ENCODE assay signal across 8 cellular contexts in genomic region chr3:36944641-36945270, GRCh38. TPM values are rescaled to one million over a fixed set of nuclear protein-coding genes. Genes with fewer than 3 reads are reported as not detected.
DNase-seq lines count a peak whose midpoint lies in the region; ATAC-seq, FAIRE-seq and TF ChIP-seq lines count a peak whose summit lies in the region.

TRANK1 (minus strand) TSS chr3:36945054; CDS start chr3:36944809, 245 bp downstream.

- H3K4me3 Mint-ChIP-seq in activated T-cell treated with anti-CD3 and anti-CD28 coated beads, Interleukin-2, amount 50 U/mL, for 72 hours, result peak within 1 kb of the TSS; percentile 82 to 87
- peak within 1 kb of the TSS; percentile 78 to 91 for H3K4me3 Mint-ChIP-seq in stimulated activated naive CD8-positive, alpha-beta T cell treated with anti-CD3 and anti-CD28 coated beads, Interleukin-15, amount 100 ng/mL, for 72 hours

- DNase-seq in GM12892 (ENCODE audit: insufficient read length) (peak; percentile 61), NCI-H510A treated with DMSO at 0.1 percent for 48 hours (lab: John Stamatoyannopoulos, UW) (peak; percentile 61), fibroblast of the aortic adventitia (ENCODE audit: low read depth) (peak; percentile 66), MV-4-11 (lab: John Stamatoyannopoulos, UW) (no peak)
- peak; percentile 79 to 83 for DNase-seq in activated T-cell treated with anti-CD3 and anti-CD28 coated beads, Interleukin-2, amount 50 U/mL, for 72 hours
- peak; percentile 78 to 85 for DNase-seq in stimulated activated naive CD8-positive, alpha-beta T cell treated with anti-CD3 and anti-CD28 coated beads, Interleukin-15, amount 100 ng/mL, for 72 hours

- no peak for TF ChIP-seq EP300 in neural cell (conservative IDR thresholded peaks at IDR 0.05; ENCODE audit: poor library complexity, severe bottlenecking)

- peak within 1 kb of the TSS; percentile 12 for H3K27ac Mint-ChIP-seq in activated T-cell treated with anti-CD3 and anti-CD28 coated beads, Interleukin-2, amount 50 U/mL, for 72 hours
- H3K27ac Mint-ChIP-seq in stimulated activated naive CD8-positive, alpha-beta T cell treated with anti-CD3 and anti-CD28 coated beads, Interleukin-15, amount 100 ng/mL, for 72 hours, result peak within 1 kb of the TSS in 1 of 2 donors; percentile 54

- TF ChIP-seq POLR2A in GM12892 (IDR thresholded peaks at IDR 0.05; ENCODE audit: low read depth, low read length), result no peak

- TF ChIP-seq CTCF in fibroblast of the aortic adventitia (IDR thresholded peaks at IDR 0.05; ENCODE audit: insufficient read depth, low read length) (no peak), neural cell (IDR thresholded peaks at IDR 0.05; ENCODE audit: poor library complexity, severe bottlenecking) (no peak)

- H3K9me3 Mint-ChIP-seq in activated T-cell treated with anti-CD3 and anti-CD28 coated beads, Interleukin-2, amount 50 U/mL, for 72 hours, result peaks cover 2 to 5% of the 10 kb centered on the region in 2 donors
- peaks cover 17 to 29% of the 10 kb centered on the region in 2 donors for H3K9me3 Mint-ChIP-seq in stimulated activated naive CD8-positive, alpha-beta T cell treated with anti-CD3 and anti-CD28 coated beads, Interleukin-15, amount 100 ng/mL, for 72 hours

- H4K20me1 ChIP-seq in neural cell (ENCODE audit: insufficient read depth), result no peaks in the 10 kb centered on the region

- peak; percentile 9 for FAIRE-seq in GM12892 (lab: Jason Lieb, UNC)

- H3K36me3 Mint-ChIP-seq in activated T-cell treated with anti-CD3 and anti-CD28 coated beads, Interleukin-2, amount 50 U/mL, for 72 hours (ENCODE audit: insufficient read depth in 2 of 2), result peaks cover 8 to 18% of the 10 kb centered on the region in 2 donors

- no peak within 1 kb of the TSS for H3K4me2 ChIP-seq in neural cell (ENCODE audit: low read length)

- peaks cover 24% of the 10 kb centered on the region for H3K27me3 ChIP-seq in neural cell (ENCODE audit: insufficient read depth, low read depth, low read length)

- H3K9me2 ChIP-seq in neural cell (ENCODE audit: insufficient read depth, low read length), result no peaks in the 10 kb centered on the region

- no peak within 1 kb of the TSS for H3K9ac ChIP-seq in neural cell (ENCODE audit: low read length)

- peaks cover 8% of the 10 kb centered on the region for H3K4me1 Mint-ChIP-seq in activated T-cell treated with anti-CD3 and anti-CD28 coated beads, Interleukin-2, amount 50 U/mL, for 72 hours (ENCODE audit: low read depth)
- H3K4me1 Mint-ChIP-seq in stimulated activated naive CD8-positive, alpha-beta T cell treated with anti-CD3 and anti-CD28 coated beads, Interleukin-15, amount 100 ng/mL, for 72 hours, result peaks cover 23% of the 10 kb centered on the region

- no peaks in the 10 kb centered on the region for H3F3A ChIP-seq in neural cell (ENCODE audit: insufficient read depth, low read length, poor library complexity, severe bottlenecking)

- peak within 1 kb of the TSS; percentile 77 for H3K4me3 ChIP-seq in fibroblast of the aortic adventitia (ENCODE audit: low read depth, low read length)
- H3K4me3 ChIP-seq in neural cell (ENCODE audit: low read length), result peak within 1 kb of the TSS; percentile 57

- peak; percentile 64 for ATAC-seq in HG02642 (IDR thresholded peaks at IDR 0.05; ENCODE audit: poor library complexity, unreplicated experiment)
- ATAC-seq in activated T-cell treated with anti-CD3 and anti-CD28 coated beads, Interleukin-2, amount 50 U/mL, for 72 hours (replicated peaks in 1 of 2), result peak; percentile 85 to 91
- ATAC-seq in stimulated activated naive CD8-positive, alpha-beta T cell treated with anti-CD3 and anti-CD28 coated beads, Interleukin-15, amount 100 ng/mL, for 72 hours, result peak; percentile 85

- H3K27ac ChIP-seq in neural cell (ENCODE audit: low read length), result no peak within 1 kb of the TSS

- no peaks in the 10 kb centered on the region for H3K27me3 Mint-ChIP-seq in activated T-cell treated with anti-CD3 and anti-CD28 coated beads, Interleukin-2, amount 50 U/mL, for 72 hours (ENCODE audit: low read depth)
- H3K27me3 Mint-ChIP-seq in stimulated activated naive CD8-positive, alpha-beta T cell treated with anti-CD3 and anti-CD28 coated beads, Interleukin-15, amount 100 ng/mL, for 72 hours, result peaks cover 7% of the 10 kb centered on the region

- H3K36me3 ChIP-seq in neural cell (ENCODE audit: insufficient read depth, low read length), result no peaks in the 10 kb centered on the region

- H3K79me2 ChIP-seq in neural cell (replicated peaks; ENCODE audit: insufficient read depth, low read length), result no peaks in the 10 kb centered on the region

- no peak for TF ChIP-seq RAD21 in neural cell (conservative IDR thresholded peaks at IDR 0.05)

- peaks cover 18% of the 10 kb centered on the region for H3K9me3 ChIP-seq in neural cell (ENCODE audit: low read length)

- H2AFZ ChIP-seq in neural cell (ENCODE audit: low read depth, low read length), result no peak within 1 kb of the TSS

TF ChIP-seq in neural cell, 6 proteins besides CTCF, POLR2A, EP300 and RAD21:
- TF ChIP-seq SMC3 (conservative IDR thresholded peaks at IDR 0.05; ENCODE audit: poor library complexity) (no peak), MXI1 (conservative IDR thresholded peaks at IDR 0.05; ENCODE audit: poor library complexity, severe bottlenecking) (no peak), EZH2 (IDR thresholded peaks at IDR 0.05; ENCODE audit: borderline replicate concordance, insufficient read depth, low read length, poor library complexity, severe bottlenecking) (no peak), REST (IDR thresholded peaks at IDR 0.05; ENCODE audit: borderline replicate concordance) (no peak), TAF1 (IDR thresholded peaks at IDR 0.05; ENCODE audit: low read depth) (no peak), POLR2AphosphoS5 (IDR thresholded peaks at IDR 0.05) (no peak)
TF ChIP-seq in neural cell: peak in this region for 0.

RNA-seq across cellular contexts. Expression of gene TRANK1, which starts in this region (rescaled TPM):
- polyA plus RNA-seq in GM12892 (2012; ENCODE audit: missing spikeins), result 5.7 TPM
- 10 to 100 TPM; 19.1 to 25.8 TPM for total RNA-seq in activated T-cell treated with anti-CD3 and anti-CD28 coated beads, Interleukin-2, amount 50 U/mL, for 72 hours
- total RNA-seq in fibroblast of the aortic adventitia (ENCODE audit: low replicate concordance), result 32.9 and 123 TPM in 2 replicates
- 11.6 and 15.5 TPM in 2 replicates for polyA plus RNA-seq in neural cell
- 29.0 and 30.3 TPM in 2 replicates for polyA minus RNA-seq in neural cell
